Comparison of ENCODE assay signal across 8 cellular contexts in the genomic region with DNA sequence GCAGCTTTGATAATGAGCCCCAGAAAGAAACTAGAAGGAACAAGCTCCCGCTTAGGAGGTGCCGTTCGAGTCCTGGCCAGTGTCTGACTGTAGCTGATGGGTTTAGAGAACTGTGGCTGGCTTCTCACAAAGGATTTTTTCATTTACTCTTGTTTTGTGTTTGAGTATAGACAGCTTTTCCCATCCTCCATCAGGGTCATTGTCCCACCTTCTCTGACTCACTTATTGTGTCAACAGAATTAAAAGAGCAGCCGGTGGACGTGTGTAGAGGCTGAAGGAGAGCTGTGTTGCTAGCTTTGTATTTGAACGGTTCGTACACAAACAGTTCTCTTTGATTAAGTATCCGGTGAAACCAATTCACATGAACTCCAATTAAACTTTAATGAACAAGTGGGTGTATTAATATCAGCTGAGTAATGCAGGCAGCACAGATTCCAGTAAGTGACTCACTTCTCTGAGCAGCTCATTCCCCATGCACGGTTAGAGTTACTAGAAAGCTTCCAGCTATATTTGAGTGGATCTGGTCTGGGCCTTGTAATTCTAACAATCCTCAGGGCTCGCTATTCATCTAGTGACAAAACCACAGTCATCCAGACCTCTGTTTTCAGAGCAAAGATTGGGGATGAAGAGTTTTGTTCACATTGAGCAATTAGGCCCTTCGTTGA.
DNase-seq lines count a peak whose midpoint lies in the region; ATAC-seq, FAIRE-seq and TF ChIP-seq lines count a peak whose summit lies in the region.

No MANE protein-coding gene starts in this region.

- no peak overlapping the region for H3K4me3 ChIP-seq in HUES6 (ENCODE audit: low read depth, low read length)
- H3K4me3 ChIP-seq in kidney (ENCODE audit: low read length in 2 of 2) = peak overlapping the region in 1 of 2 donors; percentile 5
- H3K4me3 ChIP-seq in suprapubic skin = no peak overlapping the region

- H3K36me3 ChIP-seq in HUES6 (ENCODE audit: control insufficient read depth, insufficient read depth, low read length) (peaks cover 4% of the 10 kb centered on the region; the same call in 1 of the 2 replicates), kidney (ENCODE audit: control insufficient read depth in 1 of 2, insufficient read depth in 2 of 2, low read length in 2 of 2) (no peaks in the 10 kb centered on the region), suprapubic skin (no peaks in the 10 kb centered on the region)

- intact Hi-C loops in kidney (cut with DNase I) = no loop called here

- H3K9ac ChIP-seq in HUES6 (ENCODE audit: low read length) (peak overlapping the region; percentile 25), kidney (ENCODE audit: low read length in 2 of 2) (peak overlapping the region in 1 of 2 donors; percentile 37)

- H3K4me1 ChIP-seq in HUES6 (ENCODE audit: control insufficient read depth, insufficient read depth, low read length) (peaks cover 41% of the 10 kb centered on the region), kidney (ENCODE audit: control insufficient read depth in 1 of 2, insufficient read depth in 1 of 2, low read depth in 1 of 2, low read length in 2 of 2) (peaks cover 19 to 33% of the 10 kb centered on the region in 2 donors), suprapubic skin (peaks cover 39% of the 10 kb centered on the region)

- H3K27ac ChIP-seq in HUES6 (ENCODE audit: low read depth, low read length) (no peak overlapping the region), kidney (ENCODE audit: low read depth in 2 of 2, low read length in 2 of 2) (peak overlapping the region; percentile 51 to 81), suprapubic skin (peak overlapping the region; percentile 10)

- TF ChIP-seq EP300 in suprapubic skin (IDR thresholded peaks at IDR 0.05) = no peak

- no peak for TF ChIP-seq CTCF in kidney (IDR thresholded peaks at IDR 0.05; ENCODE audit: borderline replicate concordance, extremely low read depth, insufficient read depth)
- no peak for TF ChIP-seq CTCF in suprapubic skin (IDR thresholded peaks at IDR 0.05)

- peak; percentile 21 for FAIRE-seq in kidney (lab: Jason Lieb, UNC)

- WGBS in suprapubic skin = 41% methylated on average over 11 of the region's 11 CpGs

- no peak for TF ChIP-seq POLR2A in suprapubic skin (IDR thresholded peaks at IDR 0.05)

- no peaks in the 10 kb centered on the region for H3K9me3 ChIP-seq in HUES6 (ENCODE audit: control insufficient read depth, insufficient read depth, low read depth, low read length)
- no peaks in the 10 kb centered on the region for H3K9me3 ChIP-seq in kidney (ENCODE audit: control insufficient read depth in 1 of 2, low read length in 2 of 2)
- no peaks in the 10 kb centered on the region for H3K9me3 ChIP-seq in suprapubic skin

- ATAC-seq in HG02610 (IDR thresholded peaks at IDR 0.05; ENCODE audit: unreplicated experiment) = no peak

- peak; percentile 86 for DNase-seq in AG08395 (ENCODE audit: low spot score)
- DNase-seq in amniotic epithelial cell (ENCODE audit: low read depth) = peak; percentile 96
- no peak for DNase-seq in kidney
- no peak for DNase-seq in suprapubic skin (ENCODE audit: low spot score in 2 of 2)
- DNase-seq in UCSD-AML1 (lab: John Stamatoyannopoulos, UW; ENCODE audit: unreplicated experiment) = no peak
- no peak for DNase-seq in SKM-1 treated with dmso at 0.1 percent for 144 hours (lab: John Stamatoyannopoulos, UW; ENCODE audit: unreplicated experiment)

- no peaks in the 10 kb centered on the region for H3K27me3 ChIP-seq in HUES6 (ENCODE audit: control insufficient read depth, insufficient read depth, low read length)
- H3K27me3 ChIP-seq in suprapubic skin = no peaks in the 10 kb centered on the region

Comparison
In these comparisons a context has a peak if more than half of its experiments do, and no peak if none do; other contexts are left out.
1. DNase-seq: peak in AG08395 (single experiment) and amniotic epithelial cell (single experiment); none in kidney (single experiment), suprapubic skin (0 of 2), UCSD-AML1 (single experiment) and SKM-1 treated with dmso at 0.1 percent for 144 hours (single experiment).